In genomic region chr17:49749730-49750129, GRCh38 we compare ENCODE assay signal across 15 cellular contexts. TPM values are rescaled to one million over a fixed set of nuclear protein-coding genes. Genes with fewer than 3 reads are reported as not detected.
DNase-seq lines count a peak whose midpoint lies in the region; ATAC-seq and TF ChIP-seq lines count a peak whose summit lies in the region.
"Had no signal": no experiment of that assay in that cellular context is flagged by ENCODE, and none has a peak within 500 bp of the region (broad histone marks: within the 10 kb centered on the region; RNA-seq: fewer than 3 reads in every experiment).

No MANE protein-coding gene starts in this region.

- H3K4me1 ChIP-seq in colonic mucosa = no peaks in the 10 kb centered on the region
- H3K4me1 ChIP-seq: tibial artery had no signal

- no peaks in the 10 kb centered on the region for H3K27me3 ChIP-seq in colonic mucosa
- H3K27me3 ChIP-seq: left lung, tibial artery had no signal

- no peak overlapping the region for H3K9ac ChIP-seq in colonic mucosa (ENCODE audit: low read depth in 2 of 2, low read length in 2 of 2)

- no peak overlapping the region for H3K4me3 ChIP-seq in colonic mucosa
- H3K4me3 ChIP-seq: GM23338, left lung, tibial artery had no signal

- peak overlapping the region; percentile 11 for H3K27ac ChIP-seq in colonic mucosa
- H3K27ac ChIP-seq: tibial artery, VCaP had no signal

- POLR2A ChIA-PET in WTC11 (lab: Charles Lee) = interaction anchor here (1.1 kb wide), 1 partner anchor 18 kb away, joined by 3 read pairs; no protein-coding TSS in a partner anchor

- CTCF ChIA-PET in WTC11 (lab: Charles Lee) = no interaction called here

- peaks cover 87% of the 10 kb centered on the region for H3K4me1 Mint-ChIP-seq in stimulated activated naive CD8-positive, alpha-beta T cell treated with anti-CD3 and anti-CD28 coated beads, Interleukin-15, Interleukin-2, amounts not matched to agents 100 ng/mL and 50 ng/mL, for 24 hours (ENCODE audit: low read depth)
- peaks cover 21% of the 10 kb centered on the region for H3K4me1 Mint-ChIP-seq in WTC11

- no peak for ATAC-seq in stimulated activated naive CD8-positive, alpha-beta T cell treated with anti-CD3 and anti-CD28 coated beads, Interleukin-15, Interleukin-2, amounts not matched to agents 100 U/mL and 50 U/mL, for 24 hours
- ATAC-seq in WTC11 = no peak
- ATAC-seq: GM23338, left lung had no signal

- no peaks in the 10 kb centered on the region for H3K27me3 Mint-ChIP-seq in stimulated activated naive CD8-positive, alpha-beta T cell treated with anti-CD3 and anti-CD28 coated beads, Interleukin-15, Interleukin-2, amounts not matched to agents 100 ng/mL and 50 ng/mL, for 24 hours
- no peaks in the 10 kb centered on the region for H3K27me3 Mint-ChIP-seq in WTC11 (ENCODE audit: low read depth)

- intact Hi-C loops in colonic mucosa (cut with DNase I) = no loop called here

- H3K36me3 Mint-ChIP-seq in stimulated activated naive CD8-positive, alpha-beta T cell treated with anti-CD3 and anti-CD28 coated beads, Interleukin-15, Interleukin-2, amounts not matched to agents 100 ng/mL and 50 ng/mL, for 24 hours (ENCODE audit: low read depth) = peaks cover 22% of the 10 kb centered on the region
- no peaks in the 10 kb centered on the region for H3K36me3 Mint-ChIP-seq in WTC11

- TF ChIP-seq CTCF in WTC11 (IDR thresholded peaks at IDR 0.05) = no peak
- no peak for TF ChIP-seq CTCF in colonic mucosa (IDR thresholded peaks at IDR 0.05)

- no peaks in the 10 kb centered on the region for H3K9me3 ChIP-seq in colonic mucosa
- H3K9me3 ChIP-seq: left lung, tibial artery had no signal

- no peaks in the 10 kb centered on the region for H3K9me3 Mint-ChIP-seq in stimulated activated naive CD8-positive, alpha-beta T cell treated with anti-CD3 and anti-CD28 coated beads, Interleukin-15, Interleukin-2, amounts not matched to agents 100 ng/mL and 50 ng/mL, for 24 hours
- H3K9me3 Mint-ChIP-seq in WTC11 = no peaks in the 10 kb centered on the region
- H3K9me3 Mint-ChIP-seq: GM23338 had no signal

- no peaks in the 10 kb centered on the region for H3K36me3 ChIP-seq in colonic mucosa
- H3K36me3 ChIP-seq: left lung had no signal

- no peak overlapping the region for H3K4me3 Mint-ChIP-seq in stimulated activated naive CD8-positive, alpha-beta T cell treated with anti-CD3 and anti-CD28 coated beads, Interleukin-15, Interleukin-2, amounts not matched to agents 100 ng/mL and 50 ng/mL, for 24 hours
- H3K4me3 Mint-ChIP-seq in WTC11 = no peak overlapping the region
- H3K4me3 Mint-ChIP-seq: GM23338 had no signal

- H3K27ac Mint-ChIP-seq in stimulated activated naive CD8-positive, alpha-beta T cell treated with anti-CD3 and anti-CD28 coated beads, Interleukin-15, Interleukin-2, amounts not matched to agents 100 ng/mL and 50 ng/mL, for 24 hours = peak overlapping the region; percentile 20
- H3K27ac Mint-ChIP-seq in WTC11 = peak overlapping the region; percentile 54; the same call in 1 of the 2 replicates
- H3K27ac Mint-ChIP-seq: GM23338 had no signal

- no peak for DNase-seq in stimulated activated naive CD8-positive, alpha-beta T cell treated with anti-CD3 and anti-CD28 coated beads, Interleukin-15, Interleukin-2, amounts not matched to agents 100 U/mL and 50 U/mL, for 24 hours
- DNase-seq in WTC11 (ENCODE audit: low spot score) (no peak), colonic mucosa (no peak), NCI-H1092 treated with DMSO at 0.1 percent for 48 hours (lab: John Stamatoyannopoulos, UW) (no peak), foreskin melanocyte (no peak), NOMO-1 treated with DMSO at 0.1 percent for 48 hours (lab: John Stamatoyannopoulos, UW; ENCODE audit: unreplicated experiment) (no peak)
- DNase-seq: COR-L47, head of caudate nucleus, left lung, NCI-H524 treated with DMSO at 0.1 percent for 48 hours, Right ventricle myocardium superior, tibial artery had no signal

TF ChIP-seq in WTC11, 78 proteins besides CTCF, POLR2A, EP300 and RAD21:
- TF ChIP-seq TP53 (CRISPR knock-in tag; IDR thresholded peaks at IDR 0.05) (no peak), MXD4 (CRISPR knock-in tag; IDR thresholded peaks at IDR 0.05; ENCODE audit: borderline replicate concordance) (no peak), ATF6 (CRISPR knock-in tag; IDR thresholded peaks at IDR 0.05) (no peak)

RNA-seq across cellular contexts. Expression of gene FAM117A, which starts 14.2 kb away (rescaled TPM):
- total RNA-seq in WTC11 (2021) (26.2 to 30.4 TPM (median 29.7 TPM) in 3 replicates), colonic mucosa (1 to 10 TPM; 6.3 to 7.9 TPM)

RNA-seq across cellular contexts. Expression of gene KAT7, which starts 38.8 kb away (rescaled TPM):
- total RNA-seq in WTC11 (2021) = 165 to 199 TPM (median 171 TPM) in 3 replicates
- 10 to 100 TPM; 39.4 to 42.5 TPM for total RNA-seq in colonic mucosa

RNA-seq across cellular contexts. Expression of gene SLC35B1, which starts 42.0 kb away (rescaled TPM):
- total RNA-seq in WTC11 (2021) = 43.7 to 55.9 TPM (median 45.0 TPM) in 3 replicates
- total RNA-seq in colonic mucosa = 10 to 100 TPM; 43.0 to 73.5 TPM
